In genomic region chr11:66334605-66335442, GRCh38 we compare ENCODE assay signal across 8 cellular contexts. TPM values are rescaled to one million over a fixed set of nuclear protein-coding genes. Genes with fewer than 3 reads are reported as not detected.
DNase-seq lines count a peak whose midpoint lies in the region; ATAC-seq and TF ChIP-seq lines count a peak whose summit lies in the region.
"Had no signal": no experiment of that assay in that cellular context is flagged by ENCODE, and none has a peak within 500 bp of the region (broad histone marks: within the 10 kb centered on the region; RNA-seq: fewer than 3 reads in every experiment).

No MANE protein-coding gene starts in this region.

- H3K4me3 Mint-ChIP-seq in activated T-cell treated with anti-CD3 and anti-CD28 coated beads, Interleukin-2, amount 50 U/mL, for 24 hours, result peak overlapping the region; percentile 15

- H3K9me3 Mint-ChIP-seq in activated T-cell treated with anti-CD3 and anti-CD28 coated beads, Interleukin-2, amount 50 U/mL, for 24 hours, result no peaks in the 10 kb centered on the region

- peaks cover 28% of the 10 kb centered on the region for H3K4me1 Mint-ChIP-seq in activated T-cell treated with anti-CD3 and anti-CD28 coated beads, Interleukin-2, amount 50 U/mL, for 24 hours (ENCODE audit: low read depth)

- H3K27ac ChIP-seq in epithelial cell of prostate, result peak overlapping the region; percentile 95
- H3K27ac ChIP-seq in subcutaneous abdominal adipose tissue (ENCODE audit: low read depth, low read length), result no peak overlapping the region
- H3K27ac ChIP-seq in transverse colon, result no peak overlapping the region

- in situ Hi-C loops in transverse colon (cut with MboI; ENCODE audit: low pct_ligation_motif_present in 1 of 4, low pct_unique_long_range_greater_than_20kb in 1 of 4, low sequenced_read_pairs in 3 of 4), result no loop called here

- H3K36me3 ChIP-seq in subcutaneous abdominal adipose tissue (ENCODE audit: control insufficient read depth in 5 of 5, insufficient read depth in 5 of 5, low read length in 5 of 5) (peaks cover 0 to 43% (median 35%) of the 10 kb centered on the region in 5 donors), transverse colon (no peaks in the 10 kb centered on the region)

- DNase-seq in activated T-cell treated with anti-CD3 and anti-CD28 coated beads, Interleukin-2, amount 50 U/mL, for 24 hours, result no peak
- DNase-seq in activated T-cell treated with anti-CD3 and anti-CD28 coated beads for 4 hours (no peak), epithelial cell of prostate (ENCODE audit: low read depth, low spot score) (no peak), transverse colon (no peak)
- DNase-seq: COR-L47; stimulated activated naive CD8-positive, alpha-beta T cell treated with anti-CD3 and anti-CD28 coated beads, Interleukin-15, Interleukin-2, amounts not matched to agents 100 U/mL and 50 U/mL, for 24 hours had no signal

- intact Hi-C loops in transverse colon (cut with DNase I; ENCODE audit: low total_unique reads), result no loop called here

- H3K27me3 Mint-ChIP-seq in activated T-cell treated with anti-CD3 and anti-CD28 coated beads, Interleukin-2, amount 50 U/mL, for 24 hours, result no peaks in the 10 kb centered on the region

- peak overlapping the region in 3 of 5 donors; percentile 21 to 68 (median 26) for H3K9ac ChIP-seq in subcutaneous abdominal adipose tissue (ENCODE audit: low read length in 5 of 5)

- 85% methylated on average over 34 of the region's 42 CpGs; no CpG with 5 or more reads in 1 of the 2 donors for WGBS in transverse colon (ENCODE audit: low coverage in 1 of 2), 2 donors

- no peaks in the 10 kb centered on the region for H3K9me3 ChIP-seq in subcutaneous abdominal adipose tissue (ENCODE audit: control insufficient read depth in 5 of 5, low read length in 5 of 5)
- H3K9me3 ChIP-seq in transverse colon, result no peaks in the 10 kb centered on the region

- H3K4me3 ChIP-seq in subcutaneous abdominal adipose tissue (ENCODE audit: low read depth in 1 of 5, low read length in 5 of 5) (peak overlapping the region in 4 of 5 donors; percentile 58 to 76 (median 66)), transverse colon (peak overlapping the region in 1 of 4 donors; percentile 65)

- TF ChIP-seq EP300 in transverse colon (IDR thresholded peaks at IDR 0.05; ENCODE audit: low read depth), result no peak

- TF ChIP-seq POLR2A in transverse colon (IDR thresholded peaks at IDR 0.05), result no peak

- TF ChIP-seq CTCF in transverse colon (IDR thresholded peaks at IDR 0.05), result no peak

- ATAC-seq in HG03159 (IDR thresholded peaks at IDR 0.05; ENCODE audit: unreplicated experiment), result no peak
- ATAC-seq: stimulated activated naive CD8-positive, alpha-beta T cell treated with anti-CD3 and anti-CD28 coated beads, Interleukin-15, Interleukin-2, amounts not matched to agents 100 U/mL and 50 U/mL, for 24 hours had no signal

- H3K27ac Mint-ChIP-seq in activated T-cell treated with anti-CD3 and anti-CD28 coated beads, Interleukin-2, amount 50 U/mL, for 24 hours, result no peak overlapping the region

- peaks cover 28% of the 10 kb centered on the region for H3K36me3 Mint-ChIP-seq in activated T-cell treated with anti-CD3 and anti-CD28 coated beads, Interleukin-2, amount 50 U/mL, for 24 hours (ENCODE audit: low read depth)

- peaks cover 0 to 7% (median 0%) of the 10 kb centered on the region in 5 donors for H3K27me3 ChIP-seq in subcutaneous abdominal adipose tissue (ENCODE audit: control insufficient read depth in 5 of 5, insufficient read depth in 4 of 5, low read length in 5 of 5)
- H3K27me3 ChIP-seq in transverse colon, result no peaks in the 10 kb centered on the region

- H3K4me1 ChIP-seq in subcutaneous abdominal adipose tissue (ENCODE audit: control insufficient read depth in 5 of 5, insufficient read depth in 5 of 5, low read length in 5 of 5) (peaks cover 0 to 27% (median 20%) of the 10 kb centered on the region in 5 donors), transverse colon (peaks cover 12 to 26% (median 21%) of the 10 kb centered on the region in 4 donors)

RNA-seq across cellular contexts. Expression of gene RIN1, which starts 1.4 kb away (rescaled TPM):
- total RNA-seq in transverse colon, result 10 to 100 TPM in 3 of 4 donors, 1 to 10 TPM in 1; 8.8 to 43.8 (median 14.4) TPM

RNA-seq across cellular contexts. Expression of gene BRMS1, which starts 10.1 kb away (rescaled TPM):
- 100 to 1,000 TPM in 1 of 4 donors, 10 to 100 TPM in 3; 34.0 to 178 (median 63.1) TPM for total RNA-seq in transverse colon

RNA-seq across cellular contexts. Expression of gene B4GAT1, which starts 12.6 kb away (rescaled TPM):
- 10 to 100 TPM; 21.8 to 31.8 (median 23.6) TPM for total RNA-seq in transverse colon

RNA-seq across cellular contexts. Expression of gene CD248, which starts 18.0 kb away (rescaled TPM):
- total RNA-seq in transverse colon, result 10 to 100 TPM in 1 of 4 donors, 1 to 10 TPM in 3; 2.6 to 36.2 (median 6.5) TPM

RNA-seq across cellular contexts. Expression of gene SLC29A2, which starts 36.7 kb away (rescaled TPM):
- total RNA-seq in transverse colon, result 10 to 100 TPM in 3 of 4 donors, 1 to 10 TPM in 1; 7.5 to 32.4 (median 14.4) TPM
